33 cellular contexts compared by ENCODE assay signal in genomic region chr5:76809141-76809540, GRCh38. TPM values are rescaled to one million over a fixed set of nuclear protein-coding genes. Genes with fewer than 3 reads are reported as not detected.
DNase-seq lines count a peak whose midpoint lies in the region; ATAC-seq, FAIRE-seq and TF ChIP-seq lines count a peak whose summit lies in the region.
"Had no signal": no experiment of that assay in that cellular context is flagged by ENCODE, and none has a peak within 500 bp of the region (broad histone marks: within the 10 kb centered on the region; RNA-seq: fewer than 3 reads in every experiment).

No MANE protein-coding gene starts in this region.

- POLR2A ChIA-PET in IMR-90 (lab: Charles Lee; ENCODE audit: unreplicated experiment): no interaction called here

- H2AFZ ChIP-seq in IMR-90 (replicated peaks; ENCODE audit: low read length, poor library complexity) (no peak overlapping the region), keratinocyte (ENCODE audit: control insufficient read depth, low read length) (peak overlapping the region; percentile 19)

- no peak for TF ChIP-seq EP300 in esophagus muscularis mucosa (IDR thresholded peaks at IDR 0.05)

- no peak overlapping the region for H2BK5ac ChIP-seq in IMR-90 (ENCODE audit: low read depth, low read length, poor library complexity, severe bottlenecking)

- no peak overlapping the region for H3K4me3 Mint-ChIP-seq in endodermal cell
- no peak overlapping the region for H3K4me3 Mint-ChIP-seq in activated T-cell treated with anti-CD3 and anti-CD28 coated beads, Interleukin-2, amount 50 U/mL, for 24 hours
- H3K4me3 Mint-ChIP-seq: activated CD8-positive, alpha-beta T cell treated with anti-CD3 and anti-CD28 coated beads, Interleukin-2, amount 10 ng/mL, durations not matched to agents 7 days and 5 days; naive thymus-derived CD8-positive, alpha-beta T cell had no signal

- BruUV-seq in IMR-90 (replicated peaks; lab: Mats Ljungman, UMichigan): no TSS peak

- DNase-seq in IMR-90 (no peak), endodermal cell (peak; percentile 77), keratinocyte (ENCODE audit: low read depth, low spot score) (no peak), esophagus muscularis mucosa (ENCODE audit: extremely low spot score) (no peak), NCI-H748 treated with DMSO at 0.1 percent for 48 hours (lab: John Stamatoyannopoulos, UW) (no peak)
- no peak for DNase-seq in activated naive CD4-positive, alpha-beta T cell treated with Interleukin-2 at 50 U/mL for 16 hours
- no peak for DNase-seq in activated T-cell treated with anti-CD3 and anti-CD28 coated beads, Interleukin-2, amount 50 U/mL, for 24 hours
- DNase-seq: activated CD4-positive, alpha-beta T cell treated with anti-CD3 and anti-CD28 coated beads for 4 hours; activated CD8-positive, alpha-beta T cell treated with anti-CD3 and anti-CD28 coated beads, Interleukin-2, amount 10 ng/mL, durations not matched to agents 7 days and 5 days; amygdala; C1 segment of cervical spinal cord; foreskin fibroblast; head of caudate nucleus; kidney glomerular epithelial cell; naive thymus-derived CD8-positive, alpha-beta T cell; NCI-H2081; NCI-H345; occipital lobe; sigmoid colon; stimulated activated CD4-positive, alpha-beta T cell treated with anti-CD3 and anti-CD28 coated beads, Interleukin-4, amount 100 ng/mL, for 4 hours; T1000; transverse colon had no signal

- H4K20me1 ChIP-seq in IMR-90 (ENCODE audit: insufficient read depth, low read length): peaks cover 3% of the 10 kb centered on the region; the same call in 1 of the 2 replicates
- H4K20me1 ChIP-seq in keratinocyte (ENCODE audit: control insufficient read depth, extremely low read depth, insufficient read depth, low read length): no peaks in the 10 kb centered on the region

- H3K23ac ChIP-seq in IMR-90 (ENCODE audit: low read depth, low read length): 0 out of 2 replicates have a peak overlapping the region, but pooled peaks have one; percentile 66

- ATAC-seq in IMR-90 (ENCODE audit: low read depth): no peak
- ATAC-seq: activated CD8-positive, alpha-beta T cell treated with anti-CD3 and anti-CD28 coated beads, Interleukin-2, amount 10 ng/mL, durations not matched to agents 7 days and 5 days; activated naive CD4-positive, alpha-beta T cell treated with anti-CD3 and anti-CD28 coated beads, Interleukin-2, amount 50 U/mL, for 72 hours; HCT116; naive thymus-derived CD8-positive, alpha-beta T cell had no signal

- no peak overlapping the region for H3K56ac ChIP-seq in IMR-90 (ENCODE audit: extremely low read depth, insufficient read depth, low read length)

- TF ChIP-seq POLR2A in IMR-90 (IDR thresholded peaks at IDR 0.05; ENCODE audit: low read depth, low read length): no peak
- no peak for TF ChIP-seq POLR2A in esophagus muscularis mucosa (IDR thresholded peaks at IDR 0.05; ENCODE audit: low read depth)

- H3K79me2 ChIP-seq in keratinocyte (ENCODE audit: control insufficient read depth, insufficient read depth, low read length): no peaks in the 10 kb centered on the region

- no peaks in the 10 kb centered on the region for H3K9me3 ChIP-seq in IMR-90 (ENCODE audit: control insufficient read depth, insufficient read depth, low read length)
- H3K9me3 ChIP-seq in endodermal cell (ENCODE audit: control insufficient read depth, low read length): no peaks in the 10 kb centered on the region
- H3K9me3 ChIP-seq in keratinocyte (ENCODE audit: control insufficient read depth, low read depth, low read length): no peaks in the 10 kb centered on the region
- no peaks in the 10 kb centered on the region for H3K9me3 ChIP-seq in esophagus muscularis mucosa
- H3K9me3 ChIP-seq: breast epithelium, sigmoid colon, transverse colon had no signal

- TF ChIP-seq RAD21 in IMR-90 (IDR thresholded peaks at IDR 0.05; ENCODE audit: low read length): no peak

- H4K91ac ChIP-seq in IMR-90 (ENCODE audit: insufficient read depth, low read depth, low read length): peak overlapping the region; percentile 13; the same call in 1 of the 2 replicates

- H2AK5ac ChIP-seq in IMR-90 (ENCODE audit: low read depth, low read length): peak overlapping the region; percentile 94

- H3K36me3 ChIP-seq in IMR-90 (ENCODE audit: control insufficient read depth, insufficient read depth, low read length) (no peaks in the 10 kb centered on the region), endodermal cell (ENCODE audit: control insufficient read depth, insufficient read depth, low read length) (no peaks in the 10 kb centered on the region), keratinocyte (ENCODE audit: control insufficient read depth in 2 of 2, extremely low read depth in 1 of 2, insufficient read depth in 2 of 2, low read length in 2 of 2) (no peaks in the 10 kb centered on the region), esophagus muscularis mucosa (no peaks in the 10 kb centered on the region)
- H3K36me3 ChIP-seq: breast epithelium, sigmoid colon, transverse colon had no signal

- intact Hi-C loops in IMR-90 (cut with micrococcal nuclease): no loop called here
- intact Hi-C loops in esophagus muscularis mucosa (cut with DNase I): no loop called here

- peak; percentile 94 for FAIRE-seq in keratinocyte (lab: Jason Lieb, UNC)
- FAIRE-seq: GM12891, RCC 7860 had no signal

- no peak overlapping the region for H3K27ac ChIP-seq in IMR-90 (ENCODE audit: insufficient read depth, low read length)
- peak overlapping the region; percentile 98 for H3K27ac ChIP-seq in endodermal cell (ENCODE audit: low read depth, low read length)
- H3K27ac ChIP-seq in keratinocyte (ENCODE audit: control insufficient read depth, insufficient read depth, low read length): peak overlapping the region; percentile 24
- no peak overlapping the region for H3K27ac ChIP-seq in esophagus muscularis mucosa (replicated peaks in 1 of 4)
- H3K27ac ChIP-seq: breast epithelium, sigmoid colon, transverse colon, VCaP had no signal

- no peak overlapping the region for H3K4me3 ChIP-seq in IMR-90 (ENCODE audit: insufficient read depth, low read depth, low read length)
- H3K4me3 ChIP-seq in endodermal cell (ENCODE audit: low read length): no peak overlapping the region
- H3K4me3 ChIP-seq in keratinocyte (ENCODE audit: control insufficient read depth in 2 of 3, extremely low read depth in 1 of 3, insufficient read depth in 2 of 3, low read depth in 1 of 3, low read length in 3 of 3): no peak overlapping the region
- no peak overlapping the region for H3K4me3 ChIP-seq in esophagus muscularis mucosa
- H3K4me3 ChIP-seq: breast epithelium, sigmoid colon, transverse colon had no signal

- peak overlapping the region; percentile 52; the same call in 1 of the 2 replicates for H3K18ac ChIP-seq in IMR-90 (ENCODE audit: low read depth, low read length)

- peak overlapping the region; percentile 47; the same call in 1 of the 3 replicates for H2BK15ac ChIP-seq in IMR-90 (ENCODE audit: low read depth, low read length)

- H3K4me2 ChIP-seq in IMR-90 (ENCODE audit: low read depth, low read length) (no peak overlapping the region), keratinocyte (ENCODE audit: control insufficient read depth, extremely low read depth, insufficient read depth, low read depth, low read length) (peak overlapping the region; percentile 0)

- H3K36me3 Mint-ChIP-seq in endodermal cell (ENCODE audit: low read depth): no peaks in the 10 kb centered on the region
- H3K36me3 Mint-ChIP-seq in activated T-cell treated with anti-CD3 and anti-CD28 coated beads, Interleukin-2, amount 50 U/mL, for 24 hours (ENCODE audit: low read depth): no peaks in the 10 kb centered on the region
- H3K36me3 Mint-ChIP-seq: activated naive CD4-positive, alpha-beta T cell treated with anti-CD3 and anti-CD28 coated beads, Interleukin-2, amount 50 U/mL, for 72 hours; naive thymus-derived CD8-positive, alpha-beta T cell had no signal

- peaks cover 20% of the 10 kb centered on the region for H3K9me3 Mint-ChIP-seq in endodermal cell
- H3K9me3 Mint-ChIP-seq in activated T-cell treated with anti-CD3 and anti-CD28 coated beads, Interleukin-2, amount 50 U/mL, for 24 hours: no peaks in the 10 kb centered on the region
- H3K9me3 Mint-ChIP-seq: activated T-helper 2 cell treated with anti-CD3 and anti-CD28 coated beads, Interferon-gamma antibody, Interleukin-2, Interleukin-4, amounts not matched to agents 10 μg/mL and 5 μg/mL and 100 μg/mL, durations not matched to agents 14 hours and 24 hours and 36 hours had no signal

- peak overlapping the region; percentile 57 for H2BK20ac ChIP-seq in IMR-90 (ENCODE audit: low read depth, low read length)

- H3K14ac ChIP-seq in IMR-90 (replicated peaks; ENCODE audit: low read depth, low read length): peak overlapping the region; percentile 71

- H3K27me3 ChIP-seq in IMR-90 (ENCODE audit: control insufficient read depth, insufficient read depth, low read length): no peaks in the 10 kb centered on the region
- peaks cover 4% of the 10 kb centered on the region for H3K27me3 ChIP-seq in endodermal cell (ENCODE audit: control insufficient read depth, insufficient read depth, low read length, poor library complexity, severe bottlenecking)
- no peaks in the 10 kb centered on the region for H3K27me3 ChIP-seq in keratinocyte (ENCODE audit: control insufficient read depth, extremely low read depth, insufficient read depth, low read length)
- H3K27me3 ChIP-seq in esophagus muscularis mucosa: peaks cover 0 to under 1% (median 0%) of the 10 kb centered on the region in 4 donors
- H3K27me3 ChIP-seq: breast epithelium, sigmoid colon, transverse colon had no signal

- peak overlapping the region; percentile 75 for H3K27ac Mint-ChIP-seq in endodermal cell
- H3K27ac Mint-ChIP-seq in activated T-cell treated with anti-CD3 and anti-CD28 coated beads, Interleukin-2, amount 50 U/mL, for 24 hours: no peak overlapping the region
- H3K27ac Mint-ChIP-seq: activated CD8-positive, alpha-beta T cell treated with anti-CD3 and anti-CD28 coated beads, Interleukin-2, amount 10 ng/mL, durations not matched to agents 7 days and 5 days; activated naive CD4-positive, alpha-beta T cell treated with anti-CD3 and anti-CD28 coated beads, Interleukin-2, amount 50 U/mL, for 72 hours; activated T-helper 2 cell treated with anti-CD3 and anti-CD28 coated beads, Interferon-gamma antibody, Interleukin-2, Interleukin-4, amounts not matched to agents 10 μg/mL and 5 μg/mL and 100 μg/mL, durations not matched to agents 14 hours and 24 hours and 36 hours; naive thymus-derived CD8-positive, alpha-beta T cell had no signal

- H3K27me3 Mint-ChIP-seq in endodermal cell (ENCODE audit: insufficient read depth): peaks cover under 1% of the 10 kb centered on the region
- no peaks in the 10 kb centered on the region for H3K27me3 Mint-ChIP-seq in activated T-cell treated with anti-CD3 and anti-CD28 coated beads, Interleukin-2, amount 50 U/mL, for 24 hours

- dilution Hi-C loops in IMR-90 (cut with HindIII; ENCODE audit: low sequenced_read_pairs, unreplicated experiment) (no loop called here), keratinocyte (cut with MboI; ENCODE audit: extremely low pct_ligation_motif_present, low sequenced_read_pairs) (no loop called here)

- H4K8ac ChIP-seq in IMR-90 (ENCODE audit: low read depth in 2 of 2, low read length in 2 of 2): no peak overlapping the region

- TF ChIP-seq CTCF in IMR-90 (conservative IDR thresholded peaks at IDR 0.05; ENCODE audit: low read depth, low read length) (no peak), endodermal cell (conservative IDR thresholded peaks at IDR 0.05) (no peak), keratinocyte (optimal IDR thresholded peaks at IDR 0.05 in 1 of 3, IDR thresholded peaks at IDR 0.05 in 1 of 3, conservative IDR thresholded peaks at IDR 0.05 in 1 of 3; ENCODE audit: extremely low read depth in 1 of 3, insufficient read depth in 2 of 3, low read length in 3 of 3) (no peak), esophagus muscularis mucosa (IDR thresholded peaks at IDR 0.05) (no peak)

- no peak overlapping the region for H2AK9ac ChIP-seq in IMR-90 (replicated peaks; ENCODE audit: low read depth, low read length, poor library complexity)

- WGBS in IMR-90 (ENCODE audit: extremely low coverage in 2 of 2, insufficient read length in 1 of 2), 2 experiments: 96% methylated on average over 3 of the region's 4 CpGs; no CpG with 5 or more reads in 1 of the 2 experiments
- 75 to 82% methylated on average over 4 of the region's 4 CpGs for WGBS in endodermal cell (ENCODE audit: insufficient coverage in 1 of 2, insufficient read length in 1 of 2), 2 experiments
- WGBS in esophagus muscularis mucosa: 77% methylated on average over 4 of the region's 4 CpGs

- H3K9ac ChIP-seq in IMR-90 (ENCODE audit: low read depth, low read length) (no peak overlapping the region), endodermal cell (ENCODE audit: extremely low read depth, low read length, poor library complexity, severe bottlenecking) (no peak overlapping the region), keratinocyte (ENCODE audit: control insufficient read depth, extremely low read depth, insufficient read depth, low read length) (no peak overlapping the region)

- H3K4ac ChIP-seq in IMR-90 (ENCODE audit: low read depth, low read length): peak overlapping the region; percentile 71

- peaks cover 28% of the 10 kb centered on the region for H3K4me1 Mint-ChIP-seq in endodermal cell
- peaks cover 1% of the 10 kb centered on the region for H3K4me1 Mint-ChIP-seq in activated T-cell treated with anti-CD3 and anti-CD28 coated beads, Interleukin-2, amount 50 U/mL, for 24 hours (ENCODE audit: low read depth)
- H3K4me1 Mint-ChIP-seq: naive thymus-derived CD8-positive, alpha-beta T cell had no signal

- H4K5ac ChIP-seq in IMR-90 (ENCODE audit: low read depth, low read length): no peak overlapping the region

- peaks cover 13% of the 10 kb centered on the region for H3K4me1 ChIP-seq in IMR-90 (ENCODE audit: control insufficient read depth, insufficient read depth, low read length)
- peaks cover 6% of the 10 kb centered on the region for H3K4me1 ChIP-seq in endodermal cell (ENCODE audit: control insufficient read depth, insufficient read depth, low read length)
- peaks cover 51% of the 10 kb centered on the region for H3K4me1 ChIP-seq in keratinocyte (ENCODE audit: control insufficient read depth, extremely low read depth, insufficient read depth, low read length)
- H3K4me1 ChIP-seq in esophagus muscularis mucosa: no peaks in the 10 kb centered on the region
- H3K4me1 ChIP-seq: breast epithelium, sigmoid colon, transverse colon had no signal

- H3K9me1 ChIP-seq in IMR-90 (ENCODE audit: insufficient read depth, low read length) (peaks cover 4% of the 10 kb centered on the region; the same call in 1 of the 2 replicates), keratinocyte (ENCODE audit: control insufficient read depth, extremely low read depth, insufficient read depth, low read length) (no peaks in the 10 kb centered on the region)

- CTCF ChIA-PET in IMR-90 (lab: Yijun Ruan, JAX): no interaction called here

- peak overlapping the region; percentile 74 for H2BK120ac ChIP-seq in IMR-90 (ENCODE audit: low read depth, low read length)

- no peaks in the 10 kb centered on the region for H3K79me1 ChIP-seq in IMR-90 (ENCODE audit: low read depth in 1 of 2, low read length in 2 of 2)

- in situ Hi-C loops in IMR-90 (cut with MboI; ENCODE audit: low sequenced_read_pairs): no loop called here

RNA-seq across cellular contexts. Expression of gene F2RL1, which starts 9.7 kb away (rescaled TPM):
- total RNA-seq in IMR-90 (2012; rRNA removed): 9.4 and 12.4 TPM in 2 replicates
- polyA plus RNA-seq in IMR-90 (2012; rRNA removed): 4.7 and 5.6 TPM in 2 replicates
- polyA plus RNA-seq in IMR-90 (2012; cell fraction: cytosol; rRNA removed): 2.2 and 3.6 TPM in 2 replicates
- polyA plus RNA-seq in IMR-90 (2012; cell fraction: nucleus; rRNA removed; ENCODE audit: low replicate concordance): 0.47 and 2.2 TPM in 2 replicates
- 10 to 100 TPM; 13.4 to 18.2 TPM for total RNA-seq in endodermal cell
- polyA plus RNA-seq in endodermal cell (2013, experiment 1 of 2): 8.1 TPM
- 7.6 TPM for polyA plus RNA-seq in endodermal cell (2013, experiment 2 of 2)
- 131 to 197 TPM (median 182 TPM) in 3 replicates for polyA plus RNA-seq in keratinocyte
- 54.0 TPM for polyA plus RNA-seq in keratinocyte (2011; ENCODE audit: low read depth)
- polyA plus RNA-seq in keratinocyte (2011; cell fraction: cytosol; rRNA removed): 32.6 and 69.3 TPM in 2 replicates
- polyA plus RNA-seq in keratinocyte (2011; cell fraction: nucleus; rRNA removed): 196 and 224 TPM in 2 replicates
- polyA plus RNA-seq in keratinocyte (2012; ENCODE audit: low replicate concordance): 66.0 and 89.2 TPM in 2 replicates
- polyA minus RNA-seq in keratinocyte: 109 to 247 TPM (median 242 TPM) in 3 replicates
- polyA minus RNA-seq in keratinocyte (2011; cell fraction: cytosol; rRNA and poly(A)+ RNA removed): 53.7 TPM
- 156 and 362 TPM in 2 replicates for polyA minus RNA-seq in keratinocyte (2011; cell fraction: nucleus; rRNA and poly(A)+ RNA removed)
- total RNA-seq in esophagus muscularis mucosa: 1 to 10 TPM in 2 of 4 donors, under 1 TPM in 2; 0.26 to 1.3 (median 0.85) TPM

RNA-seq across cellular contexts. Expression of gene S100Z, which starts 40.7 kb away (rescaled TPM):
- not detected in 2 replicates for total RNA-seq in IMR-90 (2012; rRNA removed)
- polyA plus RNA-seq in IMR-90 (2012; rRNA removed): not detected in 2 replicates
- polyA plus RNA-seq in IMR-90 (2012; cell fraction: cytosol; rRNA removed): not detected in 2 replicates
- not detected in 2 replicates for polyA plus RNA-seq in IMR-90 (2012; cell fraction: nucleus; rRNA removed; ENCODE audit: low replicate concordance)
- total RNA-seq in endodermal cell: 10 to 100 TPM; 17.2 to 18.3 TPM
- 0.75 TPM for polyA plus RNA-seq in endodermal cell (2013, experiment 1 of 2)
- 1.4 TPM for polyA plus RNA-seq in endodermal cell (2013, experiment 2 of 2)
- polyA plus RNA-seq in keratinocyte: not detected in 3 replicates
- not detected for polyA plus RNA-seq in keratinocyte (2011; ENCODE audit: low read depth)
- not detected in 2 replicates for polyA plus RNA-seq in keratinocyte (2011; cell fraction: cytosol; rRNA removed)
- not detected in 2 replicates for polyA plus RNA-seq in keratinocyte (2011; cell fraction: nucleus; rRNA removed)
- polyA plus RNA-seq in keratinocyte (2012; ENCODE audit: low replicate concordance): not detected in 2 replicates
- not detected in 3 replicates for polyA minus RNA-seq in keratinocyte
- polyA minus RNA-seq in keratinocyte (2011; cell fraction: cytosol; rRNA and poly(A)+ RNA removed): not detected
- polyA minus RNA-seq in keratinocyte (2011; cell fraction: nucleus; rRNA and poly(A)+ RNA removed): not detected in 2 replicates
- total RNA-seq in esophagus muscularis mucosa: not detected
- total RNA-seq: epithelial cell of proximal tubule; lower leg skin; MCF 10A; naive thymus-derived CD8-positive, alpha-beta T cell; pulmonary artery endothelial cell; sigmoid colon had no signal
- polyA plus RNA-seq: naive thymus-derived CD8-positive, alpha-beta T cell had no signal

Comparison
In these comparisons a context has a peak if more than half of its experiments do, and no peak if none do; other contexts are left out.
1. H3K27ac ChIP-seq: peak in endodermal cell (single experiment) and keratinocyte (single experiment); none in IMR-90 (single experiment) and esophagus muscularis mucosa (0 of 4).
2. RNA of gene S100Z, which starts 40.7 kb away (total RNA-seq): 17.2 to 18.3 TPM in endodermal cell; not detected in esophagus muscularis mucosa and not detected in IMR-90; every median in the first group is over 10 times any median in the second.